ENCODE assay signal across 9 cellular contexts in genomic region chr2:113502213-113503093, GRCh38. TPM values are rescaled to one million over a fixed set of nuclear protein-coding genes. Genes with fewer than 3 reads are reported as not detected.
DNase-seq lines count a peak whose midpoint lies in the region; ATAC-seq, FAIRE-seq and TF ChIP-seq lines count a peak whose summit lies in the region.
"Not testable (repeated sequence)": the region's sequence is repeated elsewhere in the genome, so short reads cannot be mapped to it uniquely, and the experiment has no call there.
"Had no signal": no experiment of that assay in that cellular context is flagged by ENCODE, and none has a peak within 500 bp of the region (broad histone marks: within the 10 kb centered on the region; RNA-seq: fewer than 3 reads in every experiment).

No MANE protein-coding gene starts in this region.

- not testable (repeated sequence) for TF ChIP-seq POLR2A in K562 (conservative IDR thresholded peaks at IDR 0.05)

- not testable (repeated sequence) for H3K4me1 ChIP-seq in BLaER1; cardiac muscle cell (ENCODE audit: low read depth); mucosa of stomach (ENCODE audit: control insufficient read depth, insufficient read depth, low read length)
- H3K4me1 ChIP-seq in K562 (replicated peaks in 1 of 2; ENCODE audit: control insufficient read depth in 2 of 2, insufficient read depth in 2 of 2, low read length in 2 of 2), result peaks cover 2 to 18% of the 10 kb centered on the region in 2 experiments; a peak in 2 of 5 replicates

- TF ChIP-seq RAD21 in K562 (CRISPR knock-in tag; conservative IDR thresholded peaks at IDR 0.05 in 1 of 2, IDR thresholded peaks at IDR 0.05 in 1 of 2), result not testable (repeated sequence)

- H2AFZ ChIP-seq in K562 (ENCODE audit: low read depth, low read length), result peak overlapping the region; percentile 84

- not testable (repeated sequence) for H3K9me3 Mint-ChIP-seq in stimulated activated effector memory CD8-positive, alpha-beta T cell treated with anti-CD3 and anti-CD28 coated beads, Interleukin-12 subunit alpha, Interleukin-12 subunit beta, amount 100 ng/mL, for 72 hours

- not testable (repeated sequence) for H3K9ac ChIP-seq in BLaER1; mucosa of stomach (ENCODE audit: low read length)
- peak overlapping the region in 1 of 2 experiments; percentile 89; a peak in 2 of 4 replicates for H3K9ac ChIP-seq in K562 (ENCODE audit: insufficient read depth in 1 of 2, low read depth in 2 of 2, low read length in 2 of 2)

- not testable (repeated sequence) for H3K27ac ChIP-seq in BLaER1; K562 (ENCODE audit: extremely low read depth, low read depth, low read length); cardiac muscle cell

- H3K4me1 Mint-ChIP-seq in T-helper 17 cell, result peaks cover 16% of the 10 kb centered on the region
- not testable (repeated sequence) for H3K4me1 Mint-ChIP-seq in stimulated activated effector memory CD8-positive, alpha-beta T cell treated with anti-CD3 and anti-CD28 coated beads, Interleukin-12 subunit alpha, Interleukin-12 subunit beta, amount 100 ng/mL, for 72 hours

- DNase-seq in T-helper 17 cell; K562 (ENCODE audit: extremely low read depth in 1 of 4, low spot score in 3 of 4); cardiac muscle cell (ENCODE audit: low read depth in 1 of 2, low spot score in 1 of 2); stimulated activated effector memory CD8-positive, alpha-beta T cell treated with anti-CD3 and anti-CD28 coated beads, Interleukin-12 subunit alpha, Interleukin-12 subunit beta, amount 100 ng/mL, for 72 hours (ENCODE audit: low spot score in 2 of 2): not testable (repeated sequence)

- H3K79me2 ChIP-seq in K562 (ENCODE audit: control insufficient read depth, insufficient read depth, low read length), result not testable (repeated sequence)

- H3K27ac Mint-ChIP-seq in T-helper 17 cell, result peak overlapping the region; percentile 83
- H3K27ac Mint-ChIP-seq in stimulated activated effector memory CD8-positive, alpha-beta T cell treated with anti-CD3 and anti-CD28 coated beads, Interleukin-12 subunit alpha, Interleukin-12 subunit beta, amount 100 ng/mL, for 72 hours, result not testable (repeated sequence)

- intact Hi-C loops in K562 (cut with micrococcal nuclease), result not testable (repeated sequence)

- not testable (repeated sequence) for FAIRE-seq in K562 (lab: Jason Lieb, UNC)

- peak overlapping the region; percentile 31 for H3K4me3 ChIP-seq in BLaER1
- H3K4me3 ChIP-seq in K562, result peak overlapping the region; percentile 49
- peak overlapping the region; percentile 38 for H3K4me3 ChIP-seq in cardiac muscle cell
- H3K4me3 ChIP-seq in mucosa of stomach (ENCODE audit: low read length), result peak overlapping the region; percentile 8

- 60% methylated on average over 20 of the region's 73 CpGs for WGBS in K562 (ENCODE audit: insufficient coverage, low coverage, missing lambda C conversion rate)

- peak; percentile 19 for ATAC-seq in GM19463 (IDR thresholded peaks at IDR 0.05; ENCODE audit: unreplicated experiment)
- peak; percentile 16 for ATAC-seq in HG03095 (IDR thresholded peaks at IDR 0.05; ENCODE audit: unreplicated experiment)
- ATAC-seq in T-helper 17 cell, K562: not testable (repeated sequence)
- peak; percentile 20 for ATAC-seq in stimulated activated effector memory CD8-positive, alpha-beta T cell treated with anti-CD3 and anti-CD28 coated beads, Interleukin-12 subunit alpha, Interleukin-12 subunit beta, amount 100 ng/mL, for 72 hours

- not testable (repeated sequence) for H3K4me2 ChIP-seq in BLaER1
- H3K4me2 ChIP-seq in K562 (ENCODE audit: insufficient read depth, low read length), result peak overlapping the region; percentile 66; the same call in 1 of the 2 replicates

- H3K27me3 ChIP-seq in BLaER1, result peaks cover 70% of the 10 kb centered on the region
- H3K27me3 ChIP-seq in K562 (ENCODE audit: control insufficient read depth in 2 of 2, insufficient read depth in 2 of 2, low read length in 2 of 2), result not testable (repeated sequence)
- peaks cover 88% of the 10 kb centered on the region for H3K27me3 ChIP-seq in cardiac muscle cell
- H3K27me3 ChIP-seq in mucosa of stomach (ENCODE audit: control insufficient read depth, insufficient read depth, low read length), result peaks cover 33% of the 10 kb centered on the region

- not testable (repeated sequence) for TF ChIP-seq CTCF in K562 (IDR thresholded peaks at IDR 0.05 in 2 of 3, conservative IDR thresholded peaks at IDR 0.05 in 1 of 3; ENCODE audit: insufficient read depth in 2 of 3, low read depth in 1 of 3, low read length in 3 of 3); cardiac muscle cell (IDR thresholded peaks at IDR 0.05; ENCODE audit: low read depth, low read length)

- peaks cover 29% of the 10 kb centered on the region for H4K20me1 ChIP-seq in BLaER1
- H4K20me1 ChIP-seq in K562 (replicated peaks; ENCODE audit: control insufficient read depth, insufficient read depth, low read length), result not testable (repeated sequence)

- not testable (repeated sequence) for H3K36me3 Mint-ChIP-seq in T-helper 17 cell (ENCODE audit: low read depth); stimulated activated effector memory CD8-positive, alpha-beta T cell treated with anti-CD3 and anti-CD28 coated beads, Interleukin-12 subunit alpha, Interleukin-12 subunit beta, amount 100 ng/mL, for 72 hours

- H3K36me3 ChIP-seq in BLaER1; K562 (ENCODE audit: control insufficient read depth, insufficient read depth, low read length); cardiac muscle cell; mucosa of stomach (ENCODE audit: control insufficient read depth, insufficient read depth, low read length): not testable (repeated sequence)

- peaks cover 31% of the 10 kb centered on the region for H3K27me3 Mint-ChIP-seq in T-helper 17 cell

- CTCF ChIA-PET in K562 (lab: Yijun Ruan, JAX; ENCODE audit: low intra/inter-chr PET ratio), result not testable (repeated sequence)

- in situ Hi-C loops in K562 (cut with MboI), result not testable (repeated sequence)

- BruUV-seq in K562 (replicated peaks; lab: Mats Ljungman, UMichigan), result not testable (repeated sequence)

- TF ChIP-seq EP300 in K562 (IDR thresholded peaks at IDR 0.05; ENCODE audit: low read length), result not testable (repeated sequence)

- POLR2A ChIA-PET in K562 (lab: Yijun Ruan, JAX), result not testable (repeated sequence)

- not testable (repeated sequence) for H3K9me1 ChIP-seq in K562 (ENCODE audit: control insufficient read depth, insufficient read depth, low read length)

- peaks cover 24% of the 10 kb centered on the region for H3K9me3 ChIP-seq in BLaER1
- H3K9me3 ChIP-seq in T-helper 17 cell (ENCODE audit: control insufficient read depth, low read length, poor library complexity, severe bottlenecking); K562 (replicated peaks; ENCODE audit: control insufficient read depth, insufficient read depth, low read depth, low read length); cardiac muscle cell (ENCODE audit: low read depth); mucosa of stomach (ENCODE audit: control insufficient read depth, low read length): not testable (repeated sequence)

- peak overlapping the region; percentile 82 for H3K4me3 Mint-ChIP-seq in T-helper 17 cell
- H3K4me3 Mint-ChIP-seq in stimulated activated effector memory CD8-positive, alpha-beta T cell treated with anti-CD3 and anti-CD28 coated beads, Interleukin-12 subunit alpha, Interleukin-12 subunit beta, amount 100 ng/mL, for 72 hours, result peak overlapping the region; percentile 64

RNA-seq across cellular contexts. Expression of gene FOXD4L1, which starts 4.0 kb away (rescaled TPM):
- under 1 TPM in 1 of 2 donors, not detected in 1; 0.10 TPM for total RNA-seq in T-helper 17 cell
- total RNA-seq in K562 (2011; cell fraction: chromatin; rRNA removed; ENCODE audit: low replicate concordance), result 1.3 TPM in 2 replicates
- 1.1 and 1.2 TPM in 2 replicates for total RNA-seq in K562 (2011; cell fraction: nucleolus; rRNA removed)
- 0.84 and 1.1 TPM in 2 replicates for total RNA-seq in K562 (2011; cell fraction: nucleoplasm; rRNA removed)
- total RNA-seq in K562 (2014; rRNA removed), result 0.24 and 0.32 TPM in 2 replicates
- total RNA-seq in K562 (2014; rRNA removed; fragmentation: Illumina TruSeq; extraction: Trizol), result 0.10 and 0.22 TPM in 2 replicates
- total RNA-seq in K562 (2015; rRNA removed; fragmentation: Illumina TruSeq; extraction: Trizol), result 0.34 and 0.47 TPM in 2 replicates
- total RNA-seq in K562 (2021), result 0.16 and 0.20 TPM in 2 replicates
- 0.19 and 0.21 TPM in 2 replicates for polyA plus RNA-seq in K562 (2011; rRNA removed)
- polyA plus RNA-seq in K562 (2011; cell fraction: cytosol; rRNA removed), result 0.06 and 0.34 TPM in 2 replicates
- polyA plus RNA-seq in K562 (2011; cell fraction: nucleus; rRNA removed), result 0.41 and 0.85 TPM in 2 replicates
- 0.23 and 0.37 TPM in 2 replicates for polyA plus RNA-seq in K562 (2012)
- polyA plus RNA-seq in K562 (2014; fragmentation: Illumina TruSeq; extraction: Trizol), result 0.06 and 0.25 TPM in 2 replicates
- not detected for polyA plus RNA-seq in K562 (2014; fragmentation: Nextera tagmentation; extraction: Ambion mirVana)
- 0.42 and 0.73 TPM in 2 replicates for polyA plus RNA-seq in K562 (2014; rRNA removed)
- 0.28 and 0.30 TPM in 2 replicates for polyA minus RNA-seq in K562 (2011; rRNA and poly(A)+ RNA removed)
- not detected in 2 replicates for polyA minus RNA-seq in K562 (2011; cell fraction: cytosol; rRNA and poly(A)+ RNA removed)
- polyA minus RNA-seq in K562 (2011; cell fraction: nucleus; rRNA and poly(A)+ RNA removed), result 0.56 and 1.1 TPM in 2 replicates
- 0.81 and 1.2 TPM in 2 replicates for total RNA-seq in cardiac muscle cell
- 0.09 TPM in 1 of 2 replicates, not detected in the other for polyA plus RNA-seq in cardiac muscle cell
- total RNA-seq: mesenteric fat pad had no signal
